In the genomic region with DNA sequence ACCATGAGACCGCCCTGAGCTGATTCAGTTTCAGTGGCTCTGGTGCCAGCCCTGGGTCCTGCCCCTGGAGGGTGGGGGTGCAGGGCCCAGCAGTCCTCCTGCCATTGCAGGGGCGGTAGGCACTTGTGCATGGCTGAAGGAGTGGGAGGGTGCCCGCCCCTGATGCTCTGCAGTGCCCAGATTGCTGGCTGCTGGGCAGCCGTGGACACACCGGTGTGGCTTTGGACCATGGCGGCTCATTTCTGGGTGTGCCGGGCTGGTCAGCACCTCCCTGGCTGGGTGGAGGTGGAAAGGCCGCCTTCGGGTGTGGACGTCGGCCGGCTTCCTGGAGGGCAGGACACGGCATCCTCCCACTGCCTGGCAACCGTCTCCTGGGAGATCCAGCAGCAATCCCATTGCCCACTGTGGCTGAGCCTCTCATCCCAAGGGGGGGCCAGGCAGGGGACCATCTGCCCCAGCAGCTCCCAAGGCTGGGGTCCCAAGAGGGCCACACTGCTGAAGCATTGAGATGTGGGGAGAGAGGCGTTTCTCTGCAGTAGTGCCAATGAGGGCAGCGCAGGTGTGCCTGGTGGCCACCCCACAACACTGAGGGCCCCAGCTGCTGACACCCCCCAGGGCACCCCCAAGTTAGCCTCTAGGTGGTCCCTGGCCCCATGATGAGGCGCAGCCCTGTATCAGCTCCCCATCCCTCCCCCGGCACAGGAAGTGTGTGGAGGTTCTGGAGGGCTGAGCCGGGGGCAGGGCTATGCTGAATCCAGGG, we compare ENCODE assay signal across 7 cellular contexts. TPM values are rescaled to one million over a fixed set of nuclear protein-coding genes. Genes with fewer than 3 reads are reported as not detected.
DNase-seq lines count a peak whose midpoint lies in the region; ATAC-seq and TF ChIP-seq lines count a peak whose summit lies in the region.

No MANE protein-coding gene starts in this region.

- no peaks in the 10 kb centered on the region for H3K9me3 Mint-ChIP-seq in nephron progenitor cell

- H3K4me3 Mint-ChIP-seq in T-helper 17 cell (peak overlapping the region; percentile 82), nephron progenitor cell (peak overlapping the region; percentile 40)

- H3K27ac Mint-ChIP-seq in T-helper 17 cell: no peak overlapping the region
- H3K27ac Mint-ChIP-seq in nephron progenitor cell: peak overlapping the region; percentile 71

- H3K4me1 Mint-ChIP-seq in T-helper 17 cell (peaks cover 8% of the 10 kb centered on the region), nephron progenitor cell (peaks cover 37% of the 10 kb centered on the region)

- no peaks in the 10 kb centered on the region for H3K9me3 ChIP-seq in T-helper 17 cell (ENCODE audit: control insufficient read depth, low read length, poor library complexity, severe bottlenecking)

- no peaks in the 10 kb centered on the region for H3K36me3 Mint-ChIP-seq in T-helper 17 cell (ENCODE audit: low read depth)
- H3K36me3 Mint-ChIP-seq in nephron progenitor cell (ENCODE audit: low read depth): no peaks in the 10 kb centered on the region

- in situ Hi-C loops in KBM-7 (cut with MboI; ENCODE audit: low pct_unique_long_range_greater_than_20kb, low sequenced_read_pairs): no loop called here

- ATAC-seq in GM18907 (IDR thresholded peaks at IDR 0.05; ENCODE audit: unreplicated experiment) (peak; percentile 37), HG02610 (IDR thresholded peaks at IDR 0.05; ENCODE audit: unreplicated experiment) (peak; percentile 25), T-helper 17 cell (peak; percentile 42)

- H3K27me3 Mint-ChIP-seq in T-helper 17 cell (no peaks in the 10 kb centered on the region), nephron progenitor cell (ENCODE audit: low read depth, poor library complexity) (no peaks in the 10 kb centered on the region)

- DNase-seq in T-helper 17 cell: no peak
- DNase-seq in nephron progenitor cell: no peak
- DNase-seq in NCI-H1105 (lab: John Stamatoyannopoulos, UW): no peak
- no peak for DNase-seq in KBM-7
- DNase-seq in amygdala (lab: John Stamatoyannopoulos, UW): no peak

- TF ChIP-seq CTCF in nephron progenitor cell (IDR thresholded peaks at IDR 0.05): no peak

RNA-seq across cellular contexts. Expression of gene TTYH3, which starts 12.9 kb away (rescaled TPM):
- 10 to 100 TPM; 13.2 to 14.8 TPM for total RNA-seq in T-helper 17 cell

RNA-seq across cellular contexts. Expression of gene AMZ1, which starts 43.3 kb away (rescaled TPM):
- under 1 TPM; 0.32 to 0.76 TPM for total RNA-seq in T-helper 17 cell
